18 cellular contexts compared by ENCODE assay signal in genomic region chr11:130101661-130102060, GRCh38. TPM values are rescaled to one million over a fixed set of nuclear protein-coding genes. Genes with fewer than 3 reads are reported as not detected.
"Had no signal": no experiment of that assay in that cellular context is flagged by ENCODE, and none has a peak within 500 bp of the region (broad histone marks: within the 10 kb centered on the region; RNA-seq: fewer than 3 reads in every experiment).

No MANE protein-coding gene starts in this region.

- H3K4me2 ChIP-seq: neural progenitor cell had no signal

- H3K9me3 Mint-ChIP-seq: activated naive CD4-positive, alpha-beta T cell treated with anti-CD3 and anti-CD28 coated beads for 36 hours; activated naive CD8-positive, alpha-beta T cell treated with anti-CD3 and anti-CD28 coated beads, Interleukin-2, amount 50 U/mL, for 24 hours; activated T-helper 2 cell treated with anti-CD3 and anti-CD28 coated beads, Interferon-gamma antibody, Interleukin-2, Interleukin-4, amounts not matched to agents 10 μg/mL and 5 μg/mL and 100 μg/mL, durations not matched to agents 14 hours and 24 hours and 36 hours; stimulated activated naive CD8-positive, alpha-beta T cell treated with anti-CD3 and anti-CD28 coated beads, Interleukin-15, amount 100 ng/mL, for 72 hours had no signal

- H3K27me3 Mint-ChIP-seq: activated CD8-positive, alpha-beta memory T cell treated with anti-CD3 and anti-CD28 coated beads, Interleukin-2, amount 10 ng/mL, durations not matched to agents 7 days and 5 days; activated naive CD8-positive, alpha-beta T cell treated with anti-CD3 and anti-CD28 coated beads, Interleukin-2, amount 50 U/mL, for 24 hours; stimulated activated naive CD8-positive, alpha-beta T cell treated with anti-CD3 and anti-CD28 coated beads, Interleukin-15, amount 100 ng/mL, for 72 hours had no signal

- H3K36me3 Mint-ChIP-seq: activated CD8-positive, alpha-beta memory T cell treated with anti-CD3 and anti-CD28 coated beads, Interleukin-2, amount 10 ng/mL, durations not matched to agents 7 days and 5 days had no signal

- H3K27ac ChIP-seq: dorsolateral prefrontal cortex, neural progenitor cell, spleen had no signal

- H3K4me3 ChIP-seq: dorsolateral prefrontal cortex, esophagus muscularis mucosa, neural progenitor cell, sigmoid colon, spleen had no signal

- ATAC-seq: activated CD8-positive, alpha-beta memory T cell treated with anti-CD3 and anti-CD28 coated beads, Interleukin-2, amount 10 ng/mL, durations not matched to agents 7 days and 5 days; activated naive CD8-positive, alpha-beta T cell treated with anti-CD3 and anti-CD28 coated beads, Interleukin-2, amount 50 U/mL, for 24 hours; left colon; stimulated activated naive CD8-positive, alpha-beta T cell treated with anti-CD3 and anti-CD28 coated beads, Interleukin-15, amount 100 ng/mL, for 72 hours had no signal

- H3K27ac Mint-ChIP-seq: activated CD8-positive, alpha-beta memory T cell treated with anti-CD3 and anti-CD28 coated beads, Interleukin-2, amount 10 ng/mL, durations not matched to agents 7 days and 5 days; activated naive CD4-positive, alpha-beta T cell treated with anti-CD3 and anti-CD28 coated beads for 36 hours; activated naive CD8-positive, alpha-beta T cell treated with anti-CD3 and anti-CD28 coated beads, Interleukin-2, amount 50 U/mL, for 24 hours; activated T-helper 2 cell treated with anti-CD3 and anti-CD28 coated beads, Interferon-gamma antibody, Interleukin-2, Interleukin-4, amounts not matched to agents 10 μg/mL and 5 μg/mL and 100 μg/mL, durations not matched to agents 14 hours and 24 hours and 36 hours; neural progenitor cell; stimulated activated naive CD8-positive, alpha-beta T cell treated with anti-CD3 and anti-CD28 coated beads, Interleukin-15, amount 100 ng/mL, for 72 hours had no signal

- H3K9ac ChIP-seq: neural progenitor cell had no signal

- H3K9me3 ChIP-seq: esophagus muscularis mucosa, sigmoid colon, spleen had no signal

- H3K4me3 Mint-ChIP-seq: activated CD8-positive, alpha-beta memory T cell treated with anti-CD3 and anti-CD28 coated beads, Interleukin-2, amount 10 ng/mL, durations not matched to agents 7 days and 5 days; activated naive CD4-positive, alpha-beta T cell treated with anti-CD3 and anti-CD28 coated beads for 36 hours; activated naive CD8-positive, alpha-beta T cell treated with anti-CD3 and anti-CD28 coated beads, Interleukin-2, amount 50 U/mL, for 24 hours; neural progenitor cell; stimulated activated naive CD8-positive, alpha-beta T cell treated with anti-CD3 and anti-CD28 coated beads, Interleukin-15, amount 100 ng/mL, for 72 hours had no signal

- H3K36me3 ChIP-seq: esophagus muscularis mucosa, neural progenitor cell, sigmoid colon, spleen had no signal

- H3K4me1 Mint-ChIP-seq: activated CD8-positive, alpha-beta memory T cell treated with anti-CD3 and anti-CD28 coated beads, Interleukin-2, amount 10 ng/mL, durations not matched to agents 7 days and 5 days; stimulated activated naive CD8-positive, alpha-beta T cell treated with anti-CD3 and anti-CD28 coated beads, Interleukin-15, amount 100 ng/mL, for 72 hours had no signal

- DNase-seq: activated CD4-positive, alpha-beta T cell treated with anti-CD3 and anti-CD28 coated beads, Interleukin-2, amount 50 U/mL, for 48 hours; activated CD8-positive, alpha-beta memory T cell treated with anti-CD3 and anti-CD28 coated beads, Interleukin-2, amount 10 ng/mL, durations not matched to agents 7 days and 5 days; activated naive CD4-positive, alpha-beta T cell treated with anti-CD3 and anti-CD28 coated beads for 36 hours; activated naive CD8-positive, alpha-beta T cell treated with anti-CD3 and anti-CD28 coated beads, Interleukin-2, amount 50 U/mL, for 24 hours; activated T-cell treated with anti-CD3 and anti-CD28 coated beads, Interleukin-2, amount 50 U/mL, for 1 hour; aorta; dorsolateral prefrontal cortex; left colon; midbrain; sigmoid colon; spleen; stimulated activated naive CD8-positive, alpha-beta T cell treated with anti-CD3 and anti-CD28 coated beads, Interleukin-15, amount 100 ng/mL, for 72 hours had no signal

- H3K27me3 ChIP-seq: dorsolateral prefrontal cortex, esophagus muscularis mucosa, neural progenitor cell, sigmoid colon, spleen had no signal

- H2AFZ ChIP-seq: neural progenitor cell had no signal

RNA-seq across cellular contexts. Expression of gene ST14, which starts 57.9 kb away (rescaled TPM):
- total RNA-seq: activated CD8-positive, alpha-beta memory T cell treated with anti-CD3 and anti-CD28 coated beads, Interleukin-2, amount 10 ng/mL, durations not matched to agents 7 days and 5 days; activated naive CD4-positive, alpha-beta T cell treated with anti-CD3 and anti-CD28 coated beads for 36 hours; frontal cortex; myocyte; osteocyte had no signal
